In genomic region chr5:150302301-150303069, GRCh38 we compare ENCODE assay signal across 10 cellular contexts. TPM values are rescaled to one million over a fixed set of nuclear protein-coding genes. Genes with fewer than 3 reads are reported as not detected.
A peak's percentile ranks its signal among the peaks of the same experiment; 100 is the strongest.
DNase-seq lines count a peak whose midpoint lies in the region; ATAC-seq, FAIRE-seq and TF ChIP-seq lines count a peak whose summit lies in the region.
"Had no signal": no experiment of that assay in that cellular context is flagged by ENCODE, and none has a peak within 500 bp of the region (broad histone marks: within the 10 kb centered on the region; RNA-seq: fewer than 3 reads in every experiment).

Gene ARSI (minus strand): TSS chr5:150302905. CDS start chr5:150302373, 532 bp downstream.

- WGBS in small intestine, 3 donors, result 2 to 4% (median 2%) methylated on average over 38 to 63 of the region's 63 CpGs

- peaks cover 44% of the 10 kb centered on the region for H3K4me1 ChIP-seq in HUES48 (ENCODE audit: control insufficient read depth, insufficient read depth, low read length)
- H3K4me1 ChIP-seq in colonic mucosa, result no peaks in the 10 kb centered on the region
- H3K4me1 ChIP-seq in small intestine (ENCODE audit: control insufficient read depth in 2 of 2, insufficient read depth in 1 of 2, low read depth in 1 of 2, low read length in 1 of 2), result peaks cover 0 to 4% of the 10 kb centered on the region in 2 donors

- H3K27me3 ChIP-seq in HUES48 (ENCODE audit: control insufficient read depth, insufficient read depth, low read length) (peaks cover 11% of the 10 kb centered on the region), colonic mucosa (peaks cover 16% of the 10 kb centered on the region), small intestine (ENCODE audit: control insufficient read depth in 2 of 2, insufficient read depth in 2 of 2, low read length in 2 of 2) (peaks cover 0 to 11% of the 10 kb centered on the region in 2 donors)

- intact Hi-C loops in colonic mucosa (cut with DNase I), result no loop called here

- ATAC-seq in HG02938 (IDR thresholded peaks at IDR 0.05; ENCODE audit: unreplicated experiment), result no peak

- H3K36me3 ChIP-seq in HUES48 (ENCODE audit: control insufficient read depth, insufficient read depth, low read length) (no peaks in the 10 kb centered on the region), colonic mucosa (no peaks in the 10 kb centered on the region), small intestine (ENCODE audit: control insufficient read depth in 2 of 2, insufficient read depth in 2 of 2, low read length in 2 of 2) (no peaks in the 10 kb centered on the region)

- peak; percentile 42 for DNase-seq in colonic mucosa
- peak; percentile 30 for DNase-seq in kidney glomerular epithelial cell (lab: John Stamatoyannopoulos, UW)
- no peak for DNase-seq in frontal cortex (ENCODE audit: low spot score in 2 of 2)
- no peak for DNase-seq in NCI-H146 treated with DMSO at 0.1 percent for 48 hours (lab: John Stamatoyannopoulos, UW; ENCODE audit: unreplicated experiment)
- DNase-seq in small intestine, result no peak
- DNase-seq: SIG-M5 had no signal

- peak within 1 kb of the TSS; percentile 64 for H3K4me3 ChIP-seq in HUES48 (ENCODE audit: low read depth, low read length)
- no peak within 1 kb of the TSS for H3K4me3 ChIP-seq in colonic mucosa
- H3K4me3 ChIP-seq in small intestine (ENCODE audit: low read depth in 1 of 2, low read length in 2 of 2), result no peak within 1 kb of the TSS

- FAIRE-seq in frontal cortex (lab: Jason Lieb, UNC) (no peak), small intestine (lab: Jason Lieb, UNC) (no peak)
- FAIRE-seq: colon had no signal

- peak within 1 kb of the TSS; percentile 81 for H3K27ac ChIP-seq in HUES48 (ENCODE audit: low read depth, low read length)
- H3K27ac ChIP-seq in colonic mucosa, result peak within 1 kb of the TSS; percentile 19
- peak within 1 kb of the TSS; percentile 14 for H3K27ac ChIP-seq in temporal lobe (ENCODE audit: low read depth, low read length)
- H3K27ac ChIP-seq in small intestine (ENCODE audit: low read depth in 1 of 2, low read length in 1 of 2), result peak within 1 kb of the TSS in 1 of 2 donors; percentile 24

- TF ChIP-seq CTCF in colonic mucosa (IDR thresholded peaks at IDR 0.05), result no peak

- H3K9ac ChIP-seq in HUES48 (ENCODE audit: low read depth, low read length) (no peak within 1 kb of the TSS), colonic mucosa (ENCODE audit: low read depth in 2 of 2, low read length in 2 of 2) (peak within 1 kb of the TSS in 1 of 2 donors; percentile 54)

- H3K9me3 ChIP-seq in HUES48 (ENCODE audit: control insufficient read depth, insufficient read depth, low read length) (no peaks in the 10 kb centered on the region), colonic mucosa (no peaks in the 10 kb centered on the region), small intestine (ENCODE audit: control insufficient read depth, low read depth) (no peaks in the 10 kb centered on the region)

RNA-seq across cellular contexts. Expression of gene ARSI, which starts in this region (rescaled TPM):
- under 1 TPM; 0.17 to 0.69 TPM for total RNA-seq in colonic mucosa
- total RNA-seq in temporal lobe, result 0.25 TPM
- 0.41 TPM for total RNA-seq in frontal cortex
- polyA plus RNA-seq in small intestine, result under 1 TPM in 1 of 3 donors, not detected in 2; 0.40 TPM

Comparison
In these comparisons a context has a peak if more than half of its experiments do, and no peak if none do; other contexts are left out.
1. Peak in DNase-seq and H3K27ac ChIP-seq in colonic mucosa; RNA of the gene not detected or under 1 TPM.